ENCODE assay signal across 30 cellular contexts in genomic region chr19:5115351-5115750, GRCh38.
DNase-seq lines count a peak whose midpoint lies in the region; ATAC-seq, FAIRE-seq and TF ChIP-seq lines count a peak whose summit lies in the region.
"Had no signal": no experiment of that assay in that cellular context is flagged by ENCODE, and none has a peak within 500 bp of the region (broad histone marks: within the 10 kb centered on the region; RNA-seq: fewer than 3 reads in every experiment).

No MANE protein-coding gene starts in this region.

- ATAC-seq in Right ventricle myocardium inferior: no peak
- peak; percentile 10; the same call in 1 of the 3 replicates for ATAC-seq in HepG2
- ATAC-seq in psoas muscle: no peak
- ATAC-seq: activated CD8-positive, alpha-beta T cell treated with anti-CD3 and anti-CD28 coated beads, Interleukin-2, amount 10 ng/mL, durations not matched to agents 7 days and 5 days; naive thymus-derived CD8-positive, alpha-beta T cell had no signal

- H3K4me3 Mint-ChIP-seq in brain: no peak overlapping the region
- H3K4me3 Mint-ChIP-seq: activated CD8-positive, alpha-beta T cell treated with anti-CD3 and anti-CD28 coated beads, Interleukin-2, amount 10 ng/mL, durations not matched to agents 7 days and 5 days; activated naive CD4-positive, alpha-beta T cell treated with anti-CD3 and anti-CD28 coated beads for 36 hours; CD4-positive, alpha-beta T cell; naive thymus-derived CD8-positive, alpha-beta T cell; stimulated activated naive CD8-positive, alpha-beta T cell treated with anti-CD3 and anti-CD28 coated beads, Interleukin-15, Interleukin-2, amounts not matched to agents 100 ng/mL and 50 ng/mL, for 24 hours; T-helper 2 cell treated with Interferon-gamma antibody and Interleukin-4, amounts not matched to agents 5 μg/mL and 100 μg/mL, for 36 hours had no signal

- peaks cover 38% of the 10 kb centered on the region for H3K4me1 Mint-ChIP-seq in brain

- DNase-seq in cardiac muscle cell (ENCODE audit: low read depth in 1 of 2, low spot score in 1 of 2): no peak
- DNase-seq in Right ventricle myocardium inferior (ENCODE audit: missing footprints): no peak
- no peak for DNase-seq in HepG2 (ENCODE audit: low spot score)
- no peak for DNase-seq in smooth muscle cell (lab: John Stamatoyannopoulos, UW; ENCODE audit: unreplicated experiment)
- DNase-seq in HuH-7.5 (ENCODE audit: low spot score): no peak
- DNase-seq in Ammon's horn (ENCODE audit: low spot score): no peak
- no peak for DNase-seq in psoas muscle
- DNase-seq: activated CD8-positive, alpha-beta T cell treated with anti-CD3 and anti-CD28 coated beads, Interleukin-2, amount 10 ng/mL, durations not matched to agents 7 days and 5 days; activated naive CD4-positive, alpha-beta T cell treated with anti-CD3 and anti-CD28 coated beads for 36 hours; brain microvascular endothelial cell; CD4-positive, alpha-beta T cell; DND-41; GF-D8; MG63; midbrain; naive thymus-derived CD8-positive, alpha-beta T cell; NCI-H1105 treated with DMSO at 0.1 percent for 48 hours; NCI-H187 treated with DMSO at 0.1 percent for 48 hours; NCI-H526; NK-92 treated with Interleukin-12 subunit alpha and Interleukin-12 subunit beta, amount 100 ng/mL, for 24 hours; PC-9; small intestine; testis had no signal

- intact Hi-C loops in Right ventricle myocardium inferior (cut with DNase I) (no loop called here), HepG2 (cut with micrococcal nuclease; ENCODE audit: unreplicated experiment) (no loop called here), psoas muscle (cut with DNase I) (no loop called here)

- no peak overlapping the region for H3K4me3 ChIP-seq in cardiac muscle cell
- no peak overlapping the region for H3K4me3 ChIP-seq in HepG2 (replicated peaks in 1 of 3; ENCODE audit: insufficient read depth in 1 of 3, low read depth in 2 of 3, low read length in 3 of 3)
- no peak overlapping the region for H3K4me3 ChIP-seq in smooth muscle cell
- no peak overlapping the region for H3K4me3 ChIP-seq in psoas muscle
- H3K4me3 ChIP-seq: MG63, PC-9, testis had no signal

- FAIRE-seq in HepG2 (lab: Jason Lieb, UNC): no peak
- FAIRE-seq: D721Med, HTR-8/SVneo, islet of Langerhans, small intestine had no signal

- H3K9me3 ChIP-seq in cardiac muscle cell (ENCODE audit: low read depth) (no peaks in the 10 kb centered on the region), HepG2 (ENCODE audit: low read length) (no peaks in the 10 kb centered on the region), smooth muscle cell (replicated peaks; ENCODE audit: low read depth) (no peaks in the 10 kb centered on the region), psoas muscle (no peaks in the 10 kb centered on the region)
- H3K9me3 ChIP-seq: MG63, testis had no signal

- no peak overlapping the region for H3K4me2 ChIP-seq in HepG2 (ENCODE audit: low read depth, low read length)
- no peak overlapping the region for H3K4me2 ChIP-seq in smooth muscle cell
- H3K4me2 ChIP-seq: KMS-11, PC-9 had no signal

- 72% methylated on average over 6 of the region's 7 CpGs for WGBS in HepG2 (ENCODE audit: low lambda C conversion rate)
- WGBS in smooth muscle cell (ENCODE audit: low lambda C conversion rate): 85% methylated on average over 7 of the region's 7 CpGs
- 93 to 97% (median 96%) methylated on average over 7 of the region's 7 CpGs for WGBS in psoas muscle, 3 donors

- no TSS peak for BruUV-seq in HepG2 (replicated peaks; lab: Mats Ljungman, UMichigan)

- H3K27me3 ChIP-seq in cardiac muscle cell (no peaks in the 10 kb centered on the region), HepG2 (ENCODE audit: control insufficient read depth in 1 of 2, insufficient read depth in 2 of 2, low read length in 2 of 2) (no peaks in the 10 kb centered on the region), smooth muscle cell (ENCODE audit: low read depth) (no peaks in the 10 kb centered on the region), psoas muscle (ENCODE audit: insufficient read depth in 3 of 3, low read length in 2 of 3) (no peaks in the 10 kb centered on the region)
- H3K27me3 ChIP-seq: brain microvascular endothelial cell, MG63, testis had no signal

- H3K9ac ChIP-seq in HepG2 (ENCODE audit: insufficient read depth, low read depth, low read length): no peak overlapping the region
- H3K9ac ChIP-seq in smooth muscle cell (ENCODE audit: low read depth): no peak overlapping the region
- H3K9ac ChIP-seq: KMS-11 had no signal

- CTCF ChIA-PET in HepG2 (lab: Yijun Ruan, JAX; ENCODE audit: low intra/inter-chr PET ratio, low total read pairs): no interaction called here

- H3K4me1 ChIP-seq in cardiac muscle cell (ENCODE audit: low read depth) (peaks cover 50% of the 10 kb centered on the region), HepG2 (ENCODE audit: insufficient read depth, low read length) (peaks cover 21% of the 10 kb centered on the region), smooth muscle cell (ENCODE audit: low read depth) (peaks cover 22% of the 10 kb centered on the region), psoas muscle (no peaks in the 10 kb centered on the region)
- H3K4me1 ChIP-seq: testis had no signal

- H3K36me3 Mint-ChIP-seq in brain: peaks cover 65% of the 10 kb centered on the region

- no peak for TF ChIP-seq EP300 in HepG2 (IDR thresholded peaks at IDR 0.05; ENCODE audit: low read depth in 2 of 2, low read length in 2 of 2)
- TF ChIP-seq EP300 in HepG2 (CRISPR knock-in tag; IDR thresholded peaks at IDR 0.05; ENCODE audit: borderline replicate concordance): no peak

- in situ Hi-C loops in HepG2 (cut with HindIII; ENCODE audit: extremely low pct_ligation_motif_present, low pct_unique_long_range_greater_than_20kb): no loop called here

- H3K79me2 ChIP-seq in HepG2 (ENCODE audit: insufficient read depth, low read length): no peaks in the 10 kb centered on the region
- H3K79me2 ChIP-seq in smooth muscle cell (ENCODE audit: low read depth): no peaks in the 10 kb centered on the region

- no peaks in the 10 kb centered on the region for H3F3A ChIP-seq in smooth muscle cell (ENCODE audit: low read depth)

- TF ChIP-seq POLR2A in HepG2 (IDR thresholded peaks at IDR 0.05; ENCODE audit: insufficient read depth in 1 of 2, low read depth in 2 of 2, low read length in 2 of 2): no peak

- peaks cover 0 to 12% (median 8%) of the 10 kb centered on the region in 5 experiments for H3K9me3 Mint-ChIP-seq in brain
- H3K9me3 Mint-ChIP-seq: naive thymus-derived CD8-positive, alpha-beta T cell; T-helper 2 cell treated with Interferon-gamma antibody and Interleukin-4, amounts not matched to agents 5 μg/mL and 100 μg/mL, for 36 hours had no signal

- H4K20me1 ChIP-seq in HepG2 (ENCODE audit: insufficient read depth, low read length) (no peaks in the 10 kb centered on the region), smooth muscle cell (ENCODE audit: low read depth) (peaks cover 44% of the 10 kb centered on the region)

- peak overlapping the region; percentile 27 to 96 (median 61) for H3K27ac Mint-ChIP-seq in brain
- H3K27ac Mint-ChIP-seq: activated CD8-positive, alpha-beta T cell treated with anti-CD3 and anti-CD28 coated beads, Interleukin-2, amount 10 ng/mL, durations not matched to agents 7 days and 5 days; activated naive CD4-positive, alpha-beta T cell treated with anti-CD3 and anti-CD28 coated beads for 36 hours; CD4-positive, alpha-beta T cell; stimulated activated naive CD8-positive, alpha-beta T cell treated with anti-CD3 and anti-CD28 coated beads, Interleukin-15, Interleukin-2, amounts not matched to agents 100 ng/mL and 50 ng/mL, for 24 hours; T-helper 2 cell treated with Interferon-gamma antibody and Interleukin-4, amounts not matched to agents 5 μg/mL and 100 μg/mL, for 36 hours had no signal

- H2AFZ ChIP-seq in HepG2 (ENCODE audit: low read length): no peak overlapping the region
- H2AFZ ChIP-seq in smooth muscle cell (ENCODE audit: low read depth): no peak overlapping the region
- H2AFZ ChIP-seq: PC-9 had no signal

- no peak for TF ChIP-seq CTCF in cardiac muscle cell (IDR thresholded peaks at IDR 0.05; ENCODE audit: low read depth, low read length)
- TF ChIP-seq CTCF in brain (conservative IDR thresholded peaks at IDR 0.05): no peak
- TF ChIP-seq CTCF in HepG2 (CRISPR knock-in tag; IDR thresholded peaks at IDR 0.05): no peak
- no peak for TF ChIP-seq CTCF in smooth muscle cell (IDR thresholded peaks at IDR 0.05; ENCODE audit: borderline replicate concordance, insufficient read depth, poor library complexity, severe bottlenecking)
- TF ChIP-seq CTCF in psoas muscle (IDR thresholded peaks at IDR 0.05): no peak

- no peaks in the 10 kb centered on the region for H3K27me3 Mint-ChIP-seq in brain
- H3K27me3 Mint-ChIP-seq: CD4-positive, alpha-beta T cell; naive thymus-derived CD8-positive, alpha-beta T cell; stimulated activated naive CD8-positive, alpha-beta T cell treated with anti-CD3 and anti-CD28 coated beads, Interleukin-15, Interleukin-2, amounts not matched to agents 100 ng/mL and 50 ng/mL, for 24 hours had no signal

- H3K36me3 ChIP-seq in cardiac muscle cell: peaks cover 12% of the 10 kb centered on the region
- H3K36me3 ChIP-seq in HepG2 (replicated peaks in 1 of 2; ENCODE audit: control insufficient read depth in 1 of 2, insufficient read depth in 2 of 2, low read length in 2 of 2): peaks cover 6 to 23% of the 10 kb centered on the region in 2 experiments; a peak in 3 of 5 replicates
- H3K36me3 ChIP-seq in smooth muscle cell (ENCODE audit: low read depth): no peaks in the 10 kb centered on the region
- peaks cover 0 to 52% of the 10 kb centered on the region in 2 donors for H3K36me3 ChIP-seq in psoas muscle (ENCODE audit: insufficient read depth in 1 of 2, low read depth in 1 of 2)
- H3K36me3 ChIP-seq: brain microvascular endothelial cell, MG63 had no signal

- H3K27ac ChIP-seq in cardiac muscle cell (peak overlapping the region; percentile 99), HepG2 (ENCODE audit: extremely low read length, insufficient read depth, low read length) (peak overlapping the region; percentile 66), smooth muscle cell (ENCODE audit: low read depth) (peak overlapping the region; percentile 14), psoas muscle (no peak overlapping the region)
- H3K27ac ChIP-seq: brain microvascular endothelial cell, KMS-11, PC-9, testis had no signal

- POLR2A ChIA-PET in HepG2 (lab: Yijun Ruan, JAX): no interaction called here

- no peak for TF ChIP-seq RAD21 in HepG2 (CRISPR knock-in tag; IDR thresholded peaks at IDR 0.05)

TF ChIP-seq in HepG2, 621 proteins besides CTCF, POLR2A, EP300 and RAD21 (continues in another document):
- TF ChIP-seq HOXA7 (CRISPR knock-in tag; IDR thresholded peaks at IDR 0.05) (no peak), AGO2 (optimal IDR thresholded peaks at IDR 0.05; ENCODE audit: low read depth, low read length) (peak; percentile 62), POLR2AphosphoS2 (IDR thresholded peaks at IDR 0.05; ENCODE audit: low read depth, low read length) (no peak), MAX (IDR thresholded peaks at IDR 0.05) (0 out of 2 replicates have a peak, but pooled peaks have one; percentile 11), HOXA9 (CRISPR knock-in tag; IDR thresholded peaks at IDR 0.05; ENCODE audit: borderline replicate concordance) (no peak), ZIK1 (CRISPR knock-in tag; IDR thresholded peaks at IDR 0.05; ENCODE audit: borderline replicate concordance, low read depth) (no peak), MAFG (CRISPR knock-in tag; IDR thresholded peaks at IDR 0.05) (no peak)
